Comparison of ENCODE assay signal across 36 cellular contexts in genomic region chr13:71300602-71301001, GRCh38.
"Had no signal": no experiment of that assay in that cellular context is flagged by ENCODE, and none has a peak within 500 bp of the region (broad histone marks: within the 10 kb centered on the region; RNA-seq: fewer than 3 reads in every experiment).

No MANE protein-coding gene starts in this region.

- DNase-seq: Karpas-422, Kasumi-1, MG63, MM.1S, MV-4-11, NCI-H1048, NCI-H1092, NCI-H1092 treated with DMSO at 0.1 percent for 48 hours, NCI-H1105, NCI-H1105 treated with DMSO at 0.1 percent for 48 hours, NCI-H1417, NCI-H1417 treated with DMSO at 0.1 percent for 48 hours, NCI-H1436, NCI-H1436 treated with DMSO at 0.1 percent for 48 hours, NCI-H146, NCI-H1694, NCI-H1694 treated with DMSO at 0.1 percent for 48 hours, NCI-H187, NCI-H187 treated with DMSO at 0.1 percent for 48 hours, NCI-H1930, NCI-H2029, NCI-H2029 treated with DMSO at 0.1 percent for 48 hours, NCI-H2081, NCI-H2081 treated with DMSO at 0.1 percent for 48 hours, NCI-H2107, NCI-H2171, NCI-H2171 treated with DMSO at 0.1 percent for 48 hours, NCI-H2227 treated with DMSO at 0.1 percent for 48 hours, NCI-H226, NCI-H345, NCI-H446, NCI-H446 treated with DMSO at 0.1 percent for 48 hours, NCI-H510A, NCI-H510A treated with DMSO at 0.1 percent for 48 hours, NCI-H524, NCI-H524 treated with DMSO at 0.1 percent for 48 hours had no signal

- H3K4me3 ChIP-seq: MG63 had no signal

- H3K9me3 ChIP-seq: MG63 had no signal

- H3K36me3 ChIP-seq: MG63 had no signal
